8 cellular contexts compared by ENCODE assay signal in the genomic region with DNA sequence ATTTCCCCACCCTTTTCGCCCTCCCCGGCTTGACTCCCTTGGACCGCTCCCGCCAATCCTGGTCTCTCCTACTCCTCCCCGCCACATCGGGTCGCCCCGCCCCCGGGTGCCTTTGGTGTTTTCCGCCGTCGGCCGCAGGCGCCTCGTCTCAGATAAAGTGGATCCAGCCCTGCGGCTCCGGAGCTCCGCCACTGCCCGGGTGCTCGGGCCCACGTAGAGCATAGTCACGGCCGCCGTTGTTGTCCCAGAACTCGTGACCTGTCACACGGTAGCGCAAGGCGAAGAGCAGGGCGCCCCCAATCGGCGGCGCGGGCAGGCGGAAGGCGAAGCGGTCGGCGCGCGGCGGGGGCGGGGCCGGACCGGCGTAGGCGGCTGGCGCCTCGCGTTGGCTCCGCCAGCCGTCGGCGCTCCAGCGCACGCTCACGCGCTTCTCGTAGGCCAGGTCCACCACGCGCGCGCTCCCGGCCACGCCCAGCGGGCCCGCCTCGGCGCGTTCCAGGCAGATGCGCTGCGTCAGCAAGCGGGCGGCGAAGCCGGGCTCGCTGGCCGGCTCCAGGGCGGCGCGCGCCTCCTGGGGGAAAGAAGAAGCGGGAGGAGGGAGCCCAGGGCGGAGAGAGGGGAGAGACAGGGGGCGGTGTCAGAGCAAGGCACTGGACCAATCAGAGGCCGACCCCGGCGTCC. TPM values are rescaled to one million over a fixed set of nuclear protein-coding genes. Genes with fewer than 3 reads are reported as not detected.
DNase-seq lines count a peak whose midpoint lies in the region; ATAC-seq and TF ChIP-seq lines count a peak whose summit lies in the region.

No MANE protein-coding gene starts in this region.

- intact Hi-C loops in CD4-positive, alpha-beta memory T cell (cut with micrococcal nuclease): loop anchor here (1.0 to 5.0 kb wide), 7 partner anchors 15 to 374 kb away; a partner anchor contains a TSS
- intact Hi-C loops in activated CD4-positive, alpha-beta memory T cell treated with anti-CD3 and anti-CD28 coated beads for 36 hours (cut with micrococcal nuclease): loop anchor here (1.0 to 5.0 kb wide), 5 partner anchors 15 to 256 kb away; a partner anchor contains a TSS
- intact Hi-C loops in dorsolateral prefrontal cortex (cut with DNase I): loop anchor here (1.0 to 5.0 kb wide), 6 partner anchors 15 to 75 kb away; a partner anchor contains a TSS

- peaks cover 8 to 9% of the 10 kb centered on the region in 2 donors for H3K27me3 Mint-ChIP-seq in CD4-positive, alpha-beta memory T cell
- H3K27me3 Mint-ChIP-seq in activated CD4-positive, alpha-beta memory T cell treated with anti-CD3 and anti-CD28 coated beads for 36 hours: peaks cover 5% of the 10 kb centered on the region

- no peaks in the 10 kb centered on the region for H3K9me3 ChIP-seq in CD4-positive, alpha-beta memory T cell (ENCODE audit: control insufficient read depth in 1 of 2, low read length in 2 of 2)
- no peaks in the 10 kb centered on the region for H3K9me3 ChIP-seq in lung (ENCODE audit: control insufficient read depth in 2 of 2, insufficient read depth in 1 of 2, low read length in 1 of 2)

- no peaks in the 10 kb centered on the region for H3K27me3 ChIP-seq in CD4-positive, alpha-beta memory T cell (ENCODE audit: insufficient read depth, low read length)
- H3K27me3 ChIP-seq in dorsolateral prefrontal cortex: no peaks in the 10 kb centered on the region
- H3K27me3 ChIP-seq in lung (ENCODE audit: control insufficient read depth, insufficient read depth): no peaks in the 10 kb centered on the region

- no peaks in the 10 kb centered on the region for H3K36me3 ChIP-seq in CD4-positive, alpha-beta memory T cell (ENCODE audit: insufficient read depth, low read length)
- peaks cover 0 to 7% of the 10 kb centered on the region in 2 donors for H3K36me3 ChIP-seq in lung (ENCODE audit: control insufficient read depth in 2 of 2, insufficient read depth in 2 of 2, low read length in 2 of 2)

- peaks cover 14% of the 10 kb centered on the region for H3K4me1 ChIP-seq in CD4-positive, alpha-beta memory T cell (ENCODE audit: insufficient read depth, low read length)
- H3K4me1 ChIP-seq in lung (ENCODE audit: control insufficient read depth in 2 of 2, insufficient read depth in 2 of 2, low read length in 2 of 2): peaks cover 2 to 7% of the 10 kb centered on the region in 2 donors

- CTCF ChIA-PET in CD4-positive, alpha-beta memory T cell (lab: Charles Lee; ENCODE audit: partially characterized antibody): interaction anchor here (0.6 to 7.3 kb wide), 14 partner anchors 12 to 362 kb away, joined by 3 to 93 read pairs (median 4); a partner anchor contains a TSS
- CTCF ChIA-PET in activated CD4-positive, alpha-beta memory T cell treated with anti-CD3 and anti-CD28 coated beads for 36 hours (lab: Charles Lee): interaction anchor here (0.8 to 4.6 kb wide), 18 partner anchors 9 to 233 kb away, joined by 3 to 76 read pairs (median 6); a partner anchor contains a TSS

- H3K4me1 Mint-ChIP-seq in CD4-positive, alpha-beta memory T cell: peaks cover 14 to 29% (median 23%) of the 10 kb centered on the region in 4 donors
- peaks cover 22% of the 10 kb centered on the region for H3K4me1 Mint-ChIP-seq in activated CD4-positive, alpha-beta memory T cell treated with anti-CD3 and anti-CD28 coated beads for 36 hours (ENCODE audit: low read depth)

- peak; percentile 95 to 99 (median 98) for DNase-seq in CD4-positive, alpha-beta memory T cell
- DNase-seq in NCI-H748 treated with DMSO at 0.1 percent for 48 hours (lab: John Stamatoyannopoulos, UW) (peak; percentile 98), dorsolateral prefrontal cortex (peak; percentile 91 to 99 (median 96)), lung (ENCODE audit: low spot score) (peak; percentile 97)
- DNase-seq in activated CD4-positive, alpha-beta memory T cell treated with anti-CD3 and anti-CD28 coated beads for 36 hours: peak; percentile 98
- peak; percentile 91 to 97 (median 96) for DNase-seq in stimulated activated CD4-positive, alpha-beta T cell treated with anti-CD3 and anti-CD28 coated beads, TNF-alpha, amount 100 ng/mL, for 24 hours (ENCODE audit: low read depth in 3 of 3)

- peak overlapping the region; percentile 89 to 100 (median 90) for H3K4me3 Mint-ChIP-seq in CD4-positive, alpha-beta memory T cell
- peak overlapping the region; percentile 94 for H3K4me3 Mint-ChIP-seq in activated CD4-positive, alpha-beta memory T cell treated with anti-CD3 and anti-CD28 coated beads for 36 hours

- TF ChIP-seq CTCF in dorsolateral prefrontal cortex (IDR thresholded peaks at IDR 0.05 in 54 of 56, conservative IDR thresholded peaks at IDR 0.05 in 2 of 56; ENCODE audit: low read depth in 1 of 56, partially characterized antibody in 56 of 56) (peak; percentile 46 to 97 (median 77)), lung (IDR thresholded peaks at IDR 0.05; ENCODE audit: control extremely low read depth, extremely low read depth) (peak; percentile 50)

- WGBS in lung, 2 donors: 0% methylated on average over 81 to 87 of the region's 87 CpGs

- peaks cover 4 to 23% of the 10 kb centered on the region in 2 donors for H3K36me3 Mint-ChIP-seq in CD4-positive, alpha-beta memory T cell
- H3K36me3 Mint-ChIP-seq in activated CD4-positive, alpha-beta memory T cell treated with anti-CD3 and anti-CD28 coated beads for 36 hours: peaks cover 12% of the 10 kb centered on the region

- H3K27ac ChIP-seq in CD4-positive, alpha-beta memory T cell (ENCODE audit: low read depth, low read length): peak overlapping the region; percentile 87
- peak overlapping the region; percentile 94 to 100 (median 99) for H3K27ac ChIP-seq in dorsolateral prefrontal cortex
- H3K27ac ChIP-seq in lung (ENCODE audit: low read depth in 1 of 2, low read length in 1 of 2): peak overlapping the region; percentile 97 to 98

- peak overlapping the region; percentile 92 to 99 (median 96) for H3K27ac Mint-ChIP-seq in CD4-positive, alpha-beta memory T cell
- H3K27ac Mint-ChIP-seq in activated CD4-positive, alpha-beta memory T cell treated with anti-CD3 and anti-CD28 coated beads for 36 hours: peak overlapping the region; percentile 94

- ATAC-seq in GM19438 (IDR thresholded peaks at IDR 0.05; ENCODE audit: low read depth, unreplicated experiment) (peak; percentile 69), HG03571 (IDR thresholded peaks at IDR 0.05; ENCODE audit: unreplicated experiment) (peak; percentile 68), lung (ENCODE audit: insufficient read depth, low FRiP score) (peak; percentile 89)

- H3K9me3 Mint-ChIP-seq in CD4-positive, alpha-beta memory T cell: peaks cover 0 to 2% (median 0%) of the 10 kb centered on the region in 8 donors
- no peaks in the 10 kb centered on the region for H3K9me3 Mint-ChIP-seq in activated CD4-positive, alpha-beta memory T cell treated with anti-CD3 and anti-CD28 coated beads for 36 hours

- peak overlapping the region; percentile 86 to 90 for H3K4me3 ChIP-seq in CD4-positive, alpha-beta memory T cell (ENCODE audit: low read length in 2 of 2)
- H3K4me3 ChIP-seq in dorsolateral prefrontal cortex (peak overlapping the region; percentile 61 to 99 (median 85)), lung (peak overlapping the region; percentile 58)

- POLR2A ChIA-PET in CD4-positive, alpha-beta memory T cell (lab: Charles Lee; ENCODE audit: partially characterized antibody): interaction anchor here (0.7 to 9.6 kb wide), 24 partner anchors 8 to 1129 kb away, joined by 3 to 373 read pairs (median 6); a partner anchor contains a TSS
- POLR2A ChIA-PET in activated CD4-positive, alpha-beta memory T cell treated with anti-CD3 and anti-CD28 coated beads for 36 hours (lab: Charles Lee): interaction anchor here (0.6 to 4.4 kb wide), 7 partner anchors 15 to 294 kb away, joined by 3 to 102 read pairs (median 6); a partner anchor contains a TSS

RNA-seq across cellular contexts. Expression of a gene that starts 1.2 kb away (rescaled TPM):
- 10 to 100 TPM; 82.3 to 87.3 TPM for total RNA-seq in CD4-positive, alpha-beta memory T cell
- 1 to 10 TPM; 1.3 to 2.9 TPM for polyA plus RNA-seq in CD4-positive, alpha-beta memory T cell
- 10 to 100 TPM; 12.6 to 15.8 TPM for total RNA-seq in activated CD4-positive, alpha-beta memory T cell treated with anti-CD3 and anti-CD28 coated beads for 36 hours
- total RNA-seq in dorsolateral prefrontal cortex (100 to 1,000 TPM in 2 of 120 experiments, 10 to 100 TPM in 118; 40.5 to 103 (median 63.1) TPM), lung (10 to 100 TPM in 1 of 2 donors, 1 to 10 TPM in 1; 7.5 to 14.5 TPM)
- polyA plus RNA-seq in lung: 10 to 100 TPM in 1 of 2 donors, 1 to 10 TPM in 1; 7.1 to 16.4 TPM

RNA-seq across cellular contexts. Expression of a gene that starts 5.2 kb away (rescaled TPM):
- total RNA-seq in CD4-positive, alpha-beta memory T cell: 1 to 10 TPM; 2.0 to 3.6 TPM
- polyA plus RNA-seq in CD4-positive, alpha-beta memory T cell: not detected
- total RNA-seq in activated CD4-positive, alpha-beta memory T cell treated with anti-CD3 and anti-CD28 coated beads for 36 hours: under 1 TPM; 0.55 to 0.85 TPM
- total RNA-seq in dorsolateral prefrontal cortex (100 to 1,000 TPM in 113 of 120 experiments, 10 to 100 TPM in 7; 91.0 to 167 (median 129) TPM), lung (10 to 100 TPM; 20.8 to 52.8 TPM)
- polyA plus RNA-seq in lung: 10 to 100 TPM; 31.0 to 48.6 TPM

RNA-seq across cellular contexts. Expression of a gene that starts 15.5 kb away (rescaled TPM):
- 10 to 100 TPM; 21.0 to 21.7 TPM for total RNA-seq in CD4-positive, alpha-beta memory T cell
- polyA plus RNA-seq in CD4-positive, alpha-beta memory T cell: 1 to 10 TPM; 1.5 to 5.7 TPM
- 10 to 100 TPM; 12.3 to 13.0 TPM for total RNA-seq in activated CD4-positive, alpha-beta memory T cell treated with anti-CD3 and anti-CD28 coated beads for 36 hours
- total RNA-seq in dorsolateral prefrontal cortex (10 to 100 TPM in 43 of 120 experiments, 1 to 10 TPM in 77; 5.4 to 16.5 (median 9.1) TPM), lung (10 to 100 TPM in 1 of 2 donors, 1 to 10 TPM in 1; 6.1 to 13.4 TPM)
- polyA plus RNA-seq in lung: 1 to 10 TPM; 6.9 to 9.8 TPM

RNA-seq across cellular contexts. Expression of a gene that starts 19.8 kb away (rescaled TPM):
- total RNA-seq in CD4-positive, alpha-beta memory T cell: 100 to 1,000 TPM; 194 to 196 TPM
- 100 to 1,000 TPM in 1 of 2 donors, 10 to 100 TPM in 1; 91.7 to 125 TPM for polyA plus RNA-seq in CD4-positive, alpha-beta memory T cell
- total RNA-seq in activated CD4-positive, alpha-beta memory T cell treated with anti-CD3 and anti-CD28 coated beads for 36 hours: 100 to 1,000 TPM; 198 to 209 TPM
- 100 to 1,000 TPM; 124 to 236 (median 157) TPM for total RNA-seq in dorsolateral prefrontal cortex
- total RNA-seq in lung: 100 to 1,000 TPM in 1 of 2 donors, 10 to 100 TPM in 1; 66.0 to 116 TPM
- 100 to 1,000 TPM in 1 of 2 donors, 10 to 100 TPM in 1; 88.8 to 183 TPM for polyA plus RNA-seq in lung

RNA-seq across cellular contexts. Expression of a gene that starts 51.3 kb away (rescaled TPM):
- total RNA-seq in CD4-positive, alpha-beta memory T cell: 10 to 100 TPM; 19.8 to 21.1 TPM
- 1 to 10 TPM; 2.9 to 3.9 TPM for polyA plus RNA-seq in CD4-positive, alpha-beta memory T cell
- total RNA-seq in activated CD4-positive, alpha-beta memory T cell treated with anti-CD3 and anti-CD28 coated beads for 36 hours: 1 to 10 TPM; 4.4 to 4.8 TPM
- total RNA-seq in dorsolateral prefrontal cortex (100 to 1,000 TPM; 238 to 610 (median 461) TPM), lung (10 to 100 TPM; 13.4 to 27.3 TPM)
- 1 to 10 TPM; 5.4 to 6.0 TPM for polyA plus RNA-seq in lung

Comparison
In these comparisons a context has a peak if more than half of its experiments do, and no peak if none do; other contexts are left out.
1. Peak in every context shown above with its lines: DNase-seq, ATAC-seq, H3K4me3 ChIP-seq and H3K27ac ChIP-seq.
2. RNA of a gene that starts 5.2 kb away (total RNA-seq): 91.0 to 167 TPM in dorsolateral prefrontal cortex and 20.8 to 52.8 TPM in lung; 2.0 to 3.6 TPM in CD4-positive, alpha-beta memory T cell and 0.55 to 0.85 TPM in activated CD4-positive, alpha-beta memory T cell treated with anti-CD3 and anti-CD28 coated beads for 36 hours; every median in the first group is over 4 times any median in the second.